Comparison of ENCODE assay signal across 27 cellular contexts in the genomic region with DNA sequence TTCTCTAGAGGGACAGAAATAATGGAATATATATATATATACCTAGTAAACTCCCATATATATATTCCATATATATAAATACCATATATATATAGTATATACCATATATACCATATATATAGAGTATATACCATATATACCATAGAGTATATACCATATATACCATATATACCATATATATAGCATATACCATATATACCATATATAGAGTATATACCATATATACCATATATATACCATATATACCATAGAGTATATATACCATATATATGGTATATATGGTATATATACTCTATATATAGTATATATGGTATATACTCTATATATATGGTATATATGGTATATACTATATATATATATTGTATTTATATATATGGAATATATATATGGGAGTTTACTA.
"Had no signal": no experiment of that assay in that cellular context is flagged by ENCODE, and none has a peak within 500 bp of the region (broad histone marks: within the 10 kb centered on the region; RNA-seq: fewer than 3 reads in every experiment).

No MANE protein-coding gene starts in this region.

- H3K9me3 ChIP-seq: body of pancreas, colonic mucosa, gastrocnemius medialis had no signal

- H3K4me3 ChIP-seq: body of pancreas, colonic mucosa, dorsolateral prefrontal cortex, gastrocnemius medialis had no signal

- H3K27ac ChIP-seq: body of pancreas, colonic mucosa, dorsolateral prefrontal cortex, gastrocnemius medialis, VCaP had no signal

- H3K27me3 ChIP-seq: body of pancreas, colonic mucosa, dorsolateral prefrontal cortex, gastrocnemius medialis had no signal

- ATAC-seq: activated CD8-positive, alpha-beta T cell treated with anti-CD3 and anti-CD28 coated beads for 36 hours; activated T-cell treated with anti-CD3 and anti-CD28 coated beads, Interleukin-2, amount 50 U/mL, for 4 hours; activated T-helper 17 cell treated with anti-CD3 and anti-CD28 coated beads, Interleukin-2, amount 50 U/mL, for 72 hours; body of pancreas; esophagus mucosa; gastrocnemius medialis; WTC11 had no signal

- DNase-seq: activated CD4-positive, alpha-beta T cell treated with anti-CD3 and anti-CD28 coated beads for 1 hour; activated CD4-positive, alpha-beta T cell treated with anti-CD3 and anti-CD28 coated beads for 4 hours; activated CD4-positive, alpha-beta T cell treated with anti-CD3 and anti-CD28 coated beads, Interleukin-2, amount 10 ng/mL, durations not matched to agents 7 days and 5 days; activated CD4-positive, alpha-beta T cell treated with anti-CD3 and anti-CD28 coated beads, Interleukin-2, amount 50 U/mL, for 48 hours; activated CD8-positive, alpha-beta memory T cell treated with anti-CD3 and anti-CD28 coated beads for 24 hours; activated CD8-positive, alpha-beta T cell treated with anti-CD3 and anti-CD28 coated beads for 36 hours; activated effector memory CD4-positive, alpha-beta T cell treated with Interleukin-2 at 50 U/mL for 16 hours; activated gamma-delta T cell treated with Interleukin-2 at 50 U/mL for 16 hours; activated naive CD4-positive, alpha-beta T cell treated with anti-CD3 and anti-CD28 coated beads, Interleukin-2, amount 50 U/mL, for 16 hours; activated naive CD4-positive, alpha-beta T cell treated with Interleukin-2 at 50 U/mL for 16 hours; activated T-cell treated with anti-CD3 and anti-CD28 coated beads, Interleukin-2, amount 50 U/mL, for 4 hours; amniotic stem cell; anterior cingulate cortex; body of pancreas; caudate nucleus; colonic mucosa; dorsolateral prefrontal cortex; effector memory CD4-positive, alpha-beta T cell; endodermal cell; foreskin fibroblast; gastrocnemius medialis; glutamatergic neuron; T-helper 2 cell had no signal

- H3K36me3 ChIP-seq: colonic mucosa, gastrocnemius medialis had no signal

- H3K4me1 ChIP-seq: body of pancreas, colonic mucosa, gastrocnemius medialis had no signal
